Comparison of ENCODE assay signal across 19 cellular contexts in the genomic region with DNA sequence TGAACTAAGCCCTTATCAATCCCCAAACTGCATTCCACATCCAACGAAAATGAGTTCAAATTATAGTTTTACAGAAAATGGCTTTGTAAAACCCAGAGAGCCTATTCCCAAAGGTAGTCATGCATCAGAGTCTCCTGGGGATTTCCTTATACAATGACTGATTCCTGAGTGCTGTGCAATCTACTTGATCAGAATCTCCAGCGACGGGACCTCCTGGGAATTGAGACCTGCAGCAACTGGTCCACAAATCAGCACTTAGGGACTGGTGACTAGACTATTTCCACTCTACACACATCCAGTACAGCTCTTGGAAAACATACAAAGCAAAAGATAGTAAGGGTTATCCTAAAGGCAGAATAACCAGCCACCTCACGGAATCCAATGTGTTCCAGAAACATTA.
"Had no signal": no experiment of that assay in that cellular context is flagged by ENCODE, and none has a peak within 500 bp of the region (broad histone marks: within the 10 kb centered on the region; RNA-seq: fewer than 3 reads in every experiment).

No MANE protein-coding gene starts in this region.

- DNase-seq: cortex of kidney; dorsolateral prefrontal cortex; effector CD4-positive, alpha-beta T cell; head of caudate nucleus; left ventricle myocardium superior; lower lobe of right lung; natural killer cell; occipital lobe; ovary; posterior cingulate gyrus; right lobe of liver; small intestine; stimulated activated CD4-positive, alpha-beta T cell treated with anti-CD3 and anti-CD28 coated beads, Interleukin-15, amount 100 ng/mL, for 24 hours; stimulated activated CD4-positive, alpha-beta T cell treated with anti-CD3 and anti-CD28 coated beads, Interleukin-2, amount 100 ng/mL, for 48 hours; stimulated activated naive B cell treated with anti-CD40 and anti-IgM and Interleukin-4, amounts not matched to agents 10 μg/mL and 1 μg/mL and 100 μg/mL, for 72 hours; transverse colon; upper lobe of right lung; uterus had no signal

- H3K9me3 ChIP-seq: lower lobe of right lung, ovary, right lobe of liver, thoracic aorta, transverse colon, upper lobe of right lung, uterus had no signal

- ATAC-seq: left ventricle myocardium superior; lower lobe of right lung; natural killer cell; right lobe of liver; stimulated activated naive B cell treated with anti-CD40 and anti-IgM and Interleukin-4, amounts not matched to agents 10 μg/mL and 1 μg/mL and 100 μg/mL, for 72 hours; upper lobe of right lung had no signal

- H3K27me3 ChIP-seq: dorsolateral prefrontal cortex, ovary, right lobe of liver, transverse colon, upper lobe of right lung, uterus had no signal

- H3K4me3 ChIP-seq: dorsolateral prefrontal cortex, lower lobe of right lung, ovary, right lobe of liver, thoracic aorta, transverse colon, upper lobe of right lung, uterus had no signal

- H3K4me1 ChIP-seq: lower lobe of right lung, right lobe of liver, transverse colon, upper lobe of right lung, uterus had no signal

- H3K36me3 ChIP-seq: lower lobe of right lung, ovary, right lobe of liver, thoracic aorta, transverse colon, upper lobe of right lung, uterus had no signal

- H3K27ac ChIP-seq: dorsolateral prefrontal cortex, lower lobe of right lung, ovary, right lobe of liver, thoracic aorta, transverse colon, upper lobe of right lung, uterus had no signal
